Comparison of ENCODE assay signal across 9 cellular contexts in the genomic region with DNA sequence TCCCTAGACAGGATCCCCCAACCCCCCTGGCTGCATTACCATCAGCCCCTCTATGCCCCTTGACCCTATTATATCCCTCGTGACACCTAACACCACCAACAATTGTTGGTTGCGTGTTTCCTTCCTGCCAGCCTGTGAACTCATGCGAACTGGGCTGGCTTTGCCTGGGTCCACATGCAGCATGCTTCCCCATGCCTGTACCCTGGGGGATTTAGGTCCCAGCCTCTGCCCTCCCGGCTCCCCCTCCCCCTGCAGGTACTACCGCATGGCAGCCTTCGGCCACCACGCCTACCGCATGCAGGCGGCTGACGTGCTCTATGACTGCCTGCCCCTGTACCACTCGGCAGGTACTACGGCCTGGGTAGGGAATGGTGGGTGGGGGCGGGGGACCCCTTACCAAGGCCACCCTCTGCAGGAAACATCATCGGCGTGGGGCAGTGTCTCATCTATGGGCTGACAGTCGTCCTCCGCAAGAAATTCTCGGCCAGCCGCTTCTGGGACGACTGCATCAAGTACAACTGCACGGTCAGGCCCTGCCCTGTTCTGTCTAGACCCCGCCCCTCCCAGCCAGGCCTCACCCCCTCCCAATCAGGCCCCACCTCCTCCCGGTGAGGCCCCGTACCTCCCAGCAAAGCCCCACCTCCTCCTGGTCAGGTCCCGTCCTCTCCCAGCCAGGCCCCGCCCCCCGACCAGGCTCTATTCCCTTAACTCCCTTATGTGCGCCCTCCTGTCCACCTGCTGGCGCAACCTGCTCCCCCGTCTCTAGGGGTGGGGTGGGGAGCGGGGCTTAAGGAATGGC. TPM values are rescaled to one million over a fixed set of nuclear protein-coding genes. Genes with fewer than 3 reads are reported as not detected.
A peak's percentile ranks its signal among the peaks of the same experiment; 100 is the strongest.
DNase-seq lines count a peak whose midpoint lies in the region; ATAC-seq and TF ChIP-seq lines count a peak whose summit lies in the region.
"Had no signal": no experiment of that assay in that cellular context is flagged by ENCODE, and none has a peak within 500 bp of the region (broad histone marks: within the 10 kb centered on the region; RNA-seq: fewer than 3 reads in every experiment).

No MANE protein-coding gene starts in this region.

- peak overlapping the region; percentile 67 for H3K27ac Mint-ChIP-seq in activated CD8-positive, alpha-beta memory T cell treated with anti-CD3 and anti-CD28 coated beads, Interleukin-2, amount 10 ng/mL, durations not matched to agents 7 days and 5 days

- CTCF ChIA-PET in activated CD8-positive, alpha-beta memory T cell treated with anti-CD3 and anti-CD28 coated beads, Interleukin-2, amount 10 ng/mL, durations not matched to agents 7 days and 5 days (lab: Charles Lee): interaction anchor here (0.9 to 2.8 kb wide), 2 partner anchors 8 to 30 kb away, joined by 3 to 12 read pairs; no protein-coding TSS in a partner anchor

- no peaks in the 10 kb centered on the region for H3K36me3 Mint-ChIP-seq in activated CD8-positive, alpha-beta memory T cell treated with anti-CD3 and anti-CD28 coated beads, Interleukin-2, amount 10 ng/mL, durations not matched to agents 7 days and 5 days

- ATAC-seq in activated CD8-positive, alpha-beta memory T cell treated with anti-CD3 and anti-CD28 coated beads, Interleukin-2, amount 10 ng/mL, durations not matched to agents 7 days and 5 days: peak; percentile 93
- ATAC-seq in esophagus mucosa (peak; percentile 94), GM18909 (IDR thresholded peaks at IDR 0.05; ENCODE audit: poor library complexity, unreplicated experiment) (no peak)

- H3K27me3 ChIP-seq in GM06990 (replicated peaks; ENCODE audit: control insufficient read depth, insufficient read depth, low read length) (no peaks in the 10 kb centered on the region), prostate gland (replicated peaks; ENCODE audit: insufficient read depth) (no peaks in the 10 kb centered on the region)

- H3K4me1 Mint-ChIP-seq in activated CD8-positive, alpha-beta memory T cell treated with anti-CD3 and anti-CD28 coated beads, Interleukin-2, amount 10 ng/mL, durations not matched to agents 7 days and 5 days: peaks cover 33% of the 10 kb centered on the region

- intact Hi-C loops in prostate gland (cut with DNase I): no loop called here
- intact Hi-C loops in posterior vena cava (cut with DNase I): no loop called here

- H3K4me3 ChIP-seq in GM06990 (replicated peaks; ENCODE audit: low read depth, low read length) (no peak overlapping the region), prostate gland (no peak overlapping the region)

- 57% methylated on average over 31 of the region's 31 CpGs for WGBS in prostate gland

- in situ Hi-C loops in ACHN (cut with HindIII; ENCODE audit: low pct_ligation_motif_present, low pct_unique_long_range_greater_than_20kb, low sequenced_read_pairs): no loop called here

- no peaks in the 10 kb centered on the region for H3K27me3 Mint-ChIP-seq in activated CD8-positive, alpha-beta memory T cell treated with anti-CD3 and anti-CD28 coated beads, Interleukin-2, amount 10 ng/mL, durations not matched to agents 7 days and 5 days

- H3K36me3 ChIP-seq in GM06990 (ENCODE audit: control insufficient read depth, insufficient read depth, low read length) (no peaks in the 10 kb centered on the region; the same call in 1 of the 2 replicates), prostate gland (no peaks in the 10 kb centered on the region)

- H3K9me3 ChIP-seq in prostate gland: no peaks in the 10 kb centered on the region

- H3K27ac ChIP-seq in prostate gland: no peak overlapping the region
- H3K27ac ChIP-seq: KMS-11 had no signal

- TF ChIP-seq POLR2A in prostate gland (IDR thresholded peaks at IDR 0.05): no peak

- no peaks in the 10 kb centered on the region for H3K4me1 ChIP-seq in prostate gland (replicated peaks)

- peak overlapping the region; percentile 44 for H3K4me3 Mint-ChIP-seq in activated CD8-positive, alpha-beta memory T cell treated with anti-CD3 and anti-CD28 coated beads, Interleukin-2, amount 10 ng/mL, durations not matched to agents 7 days and 5 days

- TF ChIP-seq CTCF in GM06990 (IDR thresholded peaks at IDR 0.05; ENCODE audit: insufficient read depth, low read length, poor library complexity, severe bottlenecking): peak; percentile 51
- TF ChIP-seq CTCF in prostate gland (IDR thresholded peaks at IDR 0.05): no peak

- DNase-seq in GM06990 (ENCODE audit: extremely low read depth, insufficient read length) (peak; percentile 82), NCI-H226 (peak; percentile 66), prostate gland (ENCODE audit: low spot score) (peak; percentile 67), posterior vena cava (ENCODE audit: low spot score) (no peak), ACHN (no peak)
- DNase-seq in activated CD8-positive, alpha-beta memory T cell treated with anti-CD3 and anti-CD28 coated beads, Interleukin-2, amount 10 ng/mL, durations not matched to agents 7 days and 5 days: peak; percentile 78

- no peaks in the 10 kb centered on the region for H3K9me3 Mint-ChIP-seq in activated CD8-positive, alpha-beta memory T cell treated with anti-CD3 and anti-CD28 coated beads, Interleukin-2, amount 10 ng/mL, durations not matched to agents 7 days and 5 days (ENCODE audit: low read depth)

RNA-seq across cellular contexts. Expression of a gene that starts 18.5 kb away (rescaled TPM):
- 1 to 10 TPM; 1.5 to 2.1 TPM for total RNA-seq in activated CD8-positive, alpha-beta memory T cell treated with anti-CD3 and anti-CD28 coated beads, Interleukin-2, amount 10 ng/mL, durations not matched to agents 7 days and 5 days
- total RNA-seq in esophagus mucosa: 4.1 TPM
- total RNA-seq in prostate gland: 10 to 100 TPM; 73.3 to 78.7 TPM
- total RNA-seq in posterior vena cava: 10 to 100 TPM; 11.1 to 14.4 TPM

RNA-seq across cellular contexts. Expression of a gene that starts 22.7 kb away (rescaled TPM):
- 10 to 100 TPM; 59.3 to 65.4 TPM for total RNA-seq in activated CD8-positive, alpha-beta memory T cell treated with anti-CD3 and anti-CD28 coated beads, Interleukin-2, amount 10 ng/mL, durations not matched to agents 7 days and 5 days
- total RNA-seq in esophagus mucosa: 104 TPM
- total RNA-seq in prostate gland: 100 to 1,000 TPM; 120 to 129 TPM
- total RNA-seq in posterior vena cava: 10 to 100 TPM; 39.8 to 48.7 TPM

RNA-seq across cellular contexts. Expression of a gene that starts 28.1 kb away (rescaled TPM):
- total RNA-seq in activated CD8-positive, alpha-beta memory T cell treated with anti-CD3 and anti-CD28 coated beads, Interleukin-2, amount 10 ng/mL, durations not matched to agents 7 days and 5 days: not detected
- total RNA-seq in esophagus mucosa: not detected
- total RNA-seq in prostate gland: not detected
- total RNA-seq in posterior vena cava: not detected

RNA-seq across cellular contexts. Expression of a gene that starts 40.3 kb away (rescaled TPM):
- not detected for total RNA-seq in activated CD8-positive, alpha-beta memory T cell treated with anti-CD3 and anti-CD28 coated beads, Interleukin-2, amount 10 ng/mL, durations not matched to agents 7 days and 5 days
- not detected for total RNA-seq in esophagus mucosa
- total RNA-seq in prostate gland: 1 to 10 TPM; 1.4 to 1.7 TPM
- total RNA-seq in posterior vena cava: under 1 TPM; 0.14 to 0.46 TPM

Comparison
In these comparisons a context has a peak if more than half of its experiments do, and no peak if none do; other contexts are left out.
1. DNase-seq: peak in GM06990 (single experiment), NCI-H226 (single experiment), activated CD8-positive, alpha-beta memory T cell treated with anti-CD3 and anti-CD28 coated beads, Interleukin-2, amount 10 ng/mL, durations not matched to agents 7 days and 5 days (single experiment) and prostate gland (single experiment); none in posterior vena cava (single experiment) and ACHN (single experiment).
2. RNA of a gene that starts 18.5 kb away (total RNA-seq): 73.3 to 78.7 TPM in prostate gland; 11.1 to 14.4 TPM in posterior vena cava, 4.1 TPM in esophagus mucosa (single experiment) and 1.5 to 2.1 TPM in activated CD8-positive, alpha-beta memory T cell treated with anti-CD3 and anti-CD28 coated beads, Interleukin-2, amount 10 ng/mL, durations not matched to agents 7 days and 5 days; every median in the first group is over 4 times any median in the second.